Comparison of ENCODE assay signal across 18 cellular contexts in genomic region chr3:153783804-153784203, GRCh38.
"Had no signal": no experiment of that assay in that cellular context is flagged by ENCODE, and none has a peak within 500 bp of the region (broad histone marks: within the 10 kb centered on the region; RNA-seq: fewer than 3 reads in every experiment).

No MANE protein-coding gene starts in this region.

- H3K4me1 ChIP-seq: colonic mucosa, prostate gland, right lobe of liver had no signal

- DNase-seq: activated CD4-positive, alpha-beta T cell treated with anti-CD3 and anti-CD28 coated beads, Interleukin-2, amount 10 ng/mL, durations not matched to agents 7 days and 5 days; activated CD8-positive, alpha-beta memory T cell treated with anti-CD3 and anti-CD28 coated beads, Interleukin-2, amount 50 U/mL, for 4 hours; activated effector memory CD4-positive, alpha-beta T cell treated with Interleukin-2 at 50 U/mL for 16 hours; activated naive CD4-positive, alpha-beta T cell treated with anti-CD3 and anti-CD28 coated beads, Interleukin-2, amount 10 ng/mL, durations not matched to agents 7 days and 5 days; activated naive CD8-positive, alpha-beta T cell treated with anti-CD3 and anti-CD28 coated beads, Interleukin-2, amount 50 U/mL, for 24 hours; activated T-cell treated with anti-CD3 and anti-CD28 coated beads, Interleukin-2, amount 50 U/mL, for 48 hours; aorta; brain microvascular endothelial cell; colonic mucosa; kidney; mammary epithelial cell; right lobe of liver; stimulated activated CD8-positive, alpha-beta memory T cell treated with anti-CD3 and anti-CD28 coated beads, Interleukin-4, amount 100 ng/mL, for 48 hours; stimulated activated naive CD4-positive, alpha-beta T cell; T-helper 1 cell had no signal

- H3K27me3 ChIP-seq: brain microvascular endothelial cell, colonic mucosa, right lobe of liver had no signal

- H3K36me3 ChIP-seq: brain microvascular endothelial cell, colonic mucosa, prostate gland, right lobe of liver had no signal

- H3K9me3 ChIP-seq: colonic mucosa, prostate gland, right lobe of liver had no signal

- H3K27ac ChIP-seq: brain microvascular endothelial cell, colonic mucosa, prostate gland, right lobe of liver had no signal

- H3K4me3 ChIP-seq: colonic mucosa, prostate gland, right lobe of liver had no signal

- FAIRE-seq: kidney had no signal

- ATAC-seq: activated CD4-positive, CD25-positive, alpha-beta regulatory T cell treated with anti-CD3 and anti-CD28 coated beads, Interleukin-2, amount 50 U/mL, for 24 hours; activated naive CD8-positive, alpha-beta T cell treated with anti-CD3 and anti-CD28 coated beads, Interleukin-2, amount 50 U/mL, for 24 hours; left lobe of liver; right lobe of liver had no signal
